In genomic region chr6:29834564-29835436, GRCh38 we compare ENCODE assay signal across 9 cellular contexts. TPM values are rescaled to one million over a fixed set of nuclear protein-coding genes. Genes with fewer than 3 reads are reported as not detected.
A peak's percentile ranks its signal among the peaks of the same experiment; 100 is the strongest.
DNase-seq lines count a peak whose midpoint lies in the region; ATAC-seq, FAIRE-seq and TF ChIP-seq lines count a peak whose summit lies in the region.
"Had no signal": no experiment of that assay in that cellular context is flagged by ENCODE, and none has a peak within 500 bp of the region (broad histone marks: within the 10 kb centered on the region; RNA-seq: fewer than 3 reads in every experiment).

No MANE protein-coding gene starts in this region.

- no peaks in the 10 kb centered on the region for H3K36me3 Mint-ChIP-seq in T-helper 2 cell treated with Interferon-gamma antibody and Interleukin-4, amounts not matched to agents 5 μg/mL and 100 μg/mL, for 36 hours (ENCODE audit: low read depth)
- no peaks in the 10 kb centered on the region for H3K36me3 Mint-ChIP-seq in MCF 10A (ENCODE audit: insufficient read depth, unreplicated experiment)

- H3K27me3 ChIP-seq in A673 (replicated peaks; ENCODE audit: insufficient read depth, low read depth, low read length, poor library complexity): peaks cover 35% of the 10 kb centered on the region
- peaks cover 0 to 4% of the 10 kb centered on the region in 2 donors for H3K27me3 ChIP-seq in right lobe of liver

- no peaks in the 10 kb centered on the region for H3K9me3 ChIP-seq in A673 (ENCODE audit: low read depth, low read length, poor library complexity, severe bottlenecking)
- no peaks in the 10 kb centered on the region for H3K9me3 ChIP-seq in right lobe of liver

- H3K36me3 ChIP-seq in A673 (ENCODE audit: insufficient read depth, low read length, poor library complexity, severe bottlenecking) (no peaks in the 10 kb centered on the region), right lobe of liver (no peaks in the 10 kb centered on the region)

- H3K4me1 Mint-ChIP-seq in T-helper 2 cell treated with Interferon-gamma antibody and Interleukin-4, amounts not matched to agents 5 μg/mL and 100 μg/mL, for 36 hours (ENCODE audit: low read depth): peaks cover 3% of the 10 kb centered on the region
- peaks cover 6% of the 10 kb centered on the region for H3K4me1 Mint-ChIP-seq in MCF 10A (ENCODE audit: insufficient read depth, unreplicated experiment)

- no peak for TF ChIP-seq POLR2A in right lobe of liver (IDR thresholded peaks at IDR 0.05)

- POLR2A ChIA-PET in A673 (lab: Charles Lee; ENCODE audit: low non-redundant PET): no interaction called here
- POLR2A ChIA-PET in MCF 10A (lab: Yijun Ruan, JAX): interaction anchor here (0.6 to 2.0 kb wide), 5 partner anchors 28 to 134 kb away, joined by 3 to 8 read pairs (median 4); no protein-coding TSS in a partner anchor

- 11% methylated on average over 15 of the region's 16 CpGs for WGBS in right lobe of liver (ENCODE audit: insufficient coverage, low coverage, low lambda C conversion rate, missing lambda C conversion rate)

- H3K27me3 Mint-ChIP-seq in T-helper 2 cell treated with Interferon-gamma antibody and Interleukin-4, amounts not matched to agents 5 μg/mL and 100 μg/mL, for 36 hours (ENCODE audit: low read depth): peaks cover 65% of the 10 kb centered on the region
- peaks cover 45% of the 10 kb centered on the region for H3K27me3 Mint-ChIP-seq in MCF 10A (ENCODE audit: insufficient read depth, unreplicated experiment)

- no peak overlapping the region for H3K27ac Mint-ChIP-seq in T-helper 2 cell treated with Interferon-gamma antibody and Interleukin-4, amounts not matched to agents 5 μg/mL and 100 μg/mL, for 36 hours
- no peak overlapping the region for H3K27ac Mint-ChIP-seq in MCF 10A (ENCODE audit: low read depth, unreplicated experiment)

- H3K4me3 ChIP-seq in A673 (ENCODE audit: low read depth, low read length, poor library complexity, severe bottlenecking) (no peak overlapping the region), right lobe of liver (no peak overlapping the region)

- peak; percentile 89 for TF ChIP-seq CTCF in A673 (conservative IDR thresholded peaks at IDR 0.05; ENCODE audit: low read depth, low read length)
- TF ChIP-seq CTCF in MCF 10A (IDR thresholded peaks at IDR 0.05; ENCODE audit: unreplicated experiment): peak; percentile 91
- TF ChIP-seq CTCF in right lobe of liver (IDR thresholded peaks at IDR 0.05): peak; percentile 73 to 92 (median 90)

- no peaks in the 10 kb centered on the region for H3K9me3 Mint-ChIP-seq in T-helper 2 cell treated with Interferon-gamma antibody and Interleukin-4, amounts not matched to agents 5 μg/mL and 100 μg/mL, for 36 hours
- no peaks in the 10 kb centered on the region for H3K9me3 Mint-ChIP-seq in MCF 10A (ENCODE audit: unreplicated experiment)

- intact Hi-C loops in A673 (cut with micrococcal nuclease; ENCODE audit: unreplicated experiment): loop anchor here (2.0 to 5.0 kb wide), 3 partner anchors 96 to 182 kb away; no protein-coding TSS in a partner anchor
- intact Hi-C loops in MCF 10A (cut with micrococcal nuclease): loop anchor here (1.0 kb wide), 2 partner anchors 96 to 129 kb away; no protein-coding TSS in a partner anchor
- intact Hi-C loops in right lobe of liver (cut with DNase I): loop anchor here (5.0 to 10.0 kb wide), 3 partner anchors 92 to 130 kb away; no protein-coding TSS in a partner anchor

- ATAC-seq in right lobe of liver (peak; percentile 61 to 82 (median 74)), HG02885 (IDR thresholded peaks at IDR 0.05; ENCODE audit: poor library complexity, unreplicated experiment) (no peak)

- BruUV-seq in A673 (replicated peaks; lab: Mats Ljungman, UMichigan) (no TSS peak), MCF 10A (replicated peaks; lab: Mats Ljungman, UMichigan) (no TSS peak)

- FAIRE-seq in GM19239 (lab: Jason Lieb, UNC) (peak; percentile 59), frontal cortex (lab: Jason Lieb, UNC) (no peak)

- no peak overlapping the region for H3K27ac ChIP-seq in A673 (ENCODE audit: low read depth, low read length, poor library complexity, severe bottlenecking)
- H3K27ac ChIP-seq in right lobe of liver: no peak overlapping the region

- H3K4me3 Mint-ChIP-seq in T-helper 2 cell treated with Interferon-gamma antibody and Interleukin-4, amounts not matched to agents 5 μg/mL and 100 μg/mL, for 36 hours: no peak overlapping the region
- no peak overlapping the region for H3K4me3 Mint-ChIP-seq in MCF 10A (ENCODE audit: unreplicated experiment)

- CTCF ChIA-PET in A673 (lab: Charles Lee): interaction anchor here (0.7 to 1.5 kb wide), 2 partner anchors 97 to 132 kb away, joined by 3 to 10 read pairs; no protein-coding TSS in a partner anchor
- CTCF ChIA-PET in MCF 10A (lab: Yijun Ruan, JAX): interaction anchor here (0.5 to 5.4 kb wide), 38 partner anchors 9 to 666 kb away, joined by 3 to 116 read pairs (median 4); no protein-coding TSS in a partner anchor

- peak; percentile 33 for DNase-seq in A673 (ENCODE audit: low spot score)
- no peak for DNase-seq in GM19239 (ENCODE audit: insufficient read length, low spot score)
- DNase-seq in T-helper 2 cell treated with Interferon-gamma antibody and Interleukin-4, amounts not matched to agents 5 μg/mL and 100 μg/mL, for 36 hours (ENCODE audit: low spot score): peak; percentile 12
- DNase-seq in MCF 10A (ENCODE audit: unreplicated experiment): peak; percentile 42
- DNase-seq in right lobe of liver: peak in 1 of 3 donors; percentile 47
- DNase-seq in stimulated activated naive CD4-positive, alpha-beta T cell (lab: John Stamatoyannopoulos, UW): peak in 5 of 6 experiments; percentile 43 to 57 (median 46)
- no peak for DNase-seq in frontal cortex (ENCODE audit: low spot score in 2 of 2)

- H3K4me1 ChIP-seq in A673 (ENCODE audit: insufficient read depth, low read length, poor library complexity, severe bottlenecking): no peaks in the 10 kb centered on the region
- no peaks in the 10 kb centered on the region for H3K4me1 ChIP-seq in right lobe of liver

RNA-seq across cellular contexts. Expression of gene HLA-G, which starts 7.2 kb away (rescaled TPM):
- total RNA-seq in A673 (2021) (not detected in 2 replicates), MCF 10A (2022) (not detected in 2 replicates), right lobe of liver (1 to 10 TPM in 1 of 6 experiments, under 1 TPM in 1, not detected in 4; 0.20 to 2.0 TPM), frontal cortex (not detected)
- total RNA-seq: dermis microvascular lymphatic vessel endothelial cell had no signal

Comparison
In these comparisons a context has a peak if more than half of its experiments do, and no peak if none do; other contexts are left out.
1. DNase-seq: peak in A673 (single experiment), T-helper 2 cell treated with Interferon-gamma antibody and Interleukin-4, amounts not matched to agents 5 μg/mL and 100 μg/mL, for 36 hours (single experiment), MCF 10A (single experiment) and stimulated activated naive CD4-positive, alpha-beta T cell (5 of 6); none in GM19239 (single experiment) and frontal cortex (0 of 2).
2. Peak in every context shown above with its lines, with median percentiles within 50 percentile points of each other: CTCF ChIP-seq.